ENCODE assay signal across 2 cellular contexts in the genomic region with DNA sequence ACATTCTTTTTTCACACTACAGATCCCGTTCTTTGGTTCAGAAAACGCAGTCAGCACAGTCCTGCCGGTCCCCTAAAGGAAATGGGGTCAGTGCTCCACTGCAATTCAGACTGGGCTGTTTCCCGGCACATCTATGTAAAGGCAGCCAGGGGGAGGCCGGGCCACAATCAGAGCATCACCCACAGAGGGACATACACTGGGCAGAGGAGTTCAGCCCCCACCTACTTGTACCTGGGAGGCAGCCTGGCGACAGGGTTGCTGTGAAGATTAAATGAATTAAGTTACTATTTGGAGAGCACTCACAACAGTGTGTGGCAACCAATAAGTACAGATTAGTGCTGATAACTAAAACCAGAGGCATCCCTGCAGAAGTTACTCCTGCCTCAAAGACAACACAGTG.
TF ChIP-seq lines count a peak whose summit lies in the region.

No MANE protein-coding gene starts in this region.

TF ChIP-seq in SK-N-SH, 30 proteins besides CTCF, POLR2A, EP300 and RAD21 (continued from another document):
- TF ChIP-seq, protein P1, sequence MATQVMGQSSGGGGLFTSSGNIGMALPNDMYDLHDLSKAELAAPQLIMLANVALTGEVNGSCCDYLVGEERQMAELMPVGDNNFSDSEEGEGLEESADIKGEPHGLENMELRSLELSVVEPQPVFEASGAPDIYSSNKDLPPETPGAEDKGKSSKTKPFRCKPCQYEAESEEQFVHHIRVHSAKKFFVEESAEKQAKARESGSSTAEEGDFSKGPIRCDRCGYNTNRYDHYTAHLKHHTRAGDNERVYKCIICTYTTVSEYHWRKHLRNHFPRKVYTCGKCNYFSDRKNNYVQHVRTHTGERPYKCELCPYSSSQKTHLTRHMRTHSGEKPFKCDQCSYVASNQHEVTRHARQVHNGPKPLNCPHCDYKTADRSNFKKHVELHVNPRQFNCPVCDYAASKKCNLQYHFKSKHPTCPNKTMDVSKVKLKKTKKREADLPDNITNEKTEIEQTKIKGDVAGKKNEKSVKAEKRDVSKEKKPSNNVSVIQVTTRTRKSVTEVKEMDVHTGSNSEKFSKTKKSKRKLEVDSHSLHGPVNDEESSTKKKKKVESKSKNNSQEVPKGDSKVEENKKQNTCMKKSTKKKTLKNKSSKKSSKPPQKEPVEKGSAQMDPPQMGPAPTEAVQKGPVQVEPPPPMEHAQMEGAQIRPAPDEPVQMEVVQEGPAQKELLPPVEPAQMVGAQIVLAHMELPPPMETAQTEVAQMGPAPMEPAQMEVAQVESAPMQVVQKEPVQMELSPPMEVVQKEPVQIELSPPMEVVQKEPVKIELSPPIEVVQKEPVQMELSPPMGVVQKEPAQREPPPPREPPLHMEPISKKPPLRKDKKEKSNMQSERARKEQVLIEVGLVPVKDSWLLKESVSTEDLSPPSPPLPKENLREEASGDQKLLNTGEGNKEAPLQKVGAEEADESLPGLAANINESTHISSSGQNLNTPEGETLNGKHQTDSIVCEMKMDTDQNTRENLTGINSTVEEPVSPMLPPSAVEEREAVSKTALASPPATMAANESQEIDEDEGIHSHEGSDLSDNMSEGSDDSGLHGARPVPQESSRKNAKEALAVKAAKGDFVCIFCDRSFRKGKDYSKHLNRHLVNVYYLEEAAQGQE (IDR thresholded peaks at IDR 0.05; ENCODE audit: low read depth, low read length), result no peak
- TF ChIP-seq GATA2 (CRISPR knock-in tag; IDR thresholded peaks at IDR 0.05) (peak; percentile 78), MXI1 (IDR thresholded peaks at IDR 0.05; ENCODE audit: low read depth, low read length) (no peak), RCOR1 (IDR thresholded peaks at IDR 0.05; ENCODE audit: low read length) (0 out of 2 replicates have a peak, but pooled peaks have one; percentile 11)
- TF ChIP-seq, protein P2, sequence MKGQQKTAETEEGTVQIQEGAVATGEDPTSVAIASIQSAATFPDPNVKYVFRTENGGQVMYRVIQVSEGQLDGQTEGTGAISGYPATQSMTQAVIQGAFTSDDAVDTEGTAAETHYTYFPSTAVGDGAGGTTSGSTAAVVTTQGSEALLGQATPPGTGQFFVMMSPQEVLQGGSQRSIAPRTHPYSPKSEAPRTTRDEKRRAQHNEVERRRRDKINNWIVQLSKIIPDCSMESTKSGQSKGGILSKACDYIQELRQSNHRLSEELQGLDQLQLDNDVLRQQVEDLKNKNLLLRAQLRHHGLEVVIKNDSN (IDR thresholded peaks at IDR 0.05; ENCODE audit: borderline replicate concordance, low read depth), result no peak

TF ChIP-seq in SK-N-SH treated with all-trans-retinoic acid at 6 μM for 48 hours, 23 proteins besides CTCF, POLR2A, EP300 and RAD21 (continued from another document):
- TF ChIP-seq, protein P3, sequence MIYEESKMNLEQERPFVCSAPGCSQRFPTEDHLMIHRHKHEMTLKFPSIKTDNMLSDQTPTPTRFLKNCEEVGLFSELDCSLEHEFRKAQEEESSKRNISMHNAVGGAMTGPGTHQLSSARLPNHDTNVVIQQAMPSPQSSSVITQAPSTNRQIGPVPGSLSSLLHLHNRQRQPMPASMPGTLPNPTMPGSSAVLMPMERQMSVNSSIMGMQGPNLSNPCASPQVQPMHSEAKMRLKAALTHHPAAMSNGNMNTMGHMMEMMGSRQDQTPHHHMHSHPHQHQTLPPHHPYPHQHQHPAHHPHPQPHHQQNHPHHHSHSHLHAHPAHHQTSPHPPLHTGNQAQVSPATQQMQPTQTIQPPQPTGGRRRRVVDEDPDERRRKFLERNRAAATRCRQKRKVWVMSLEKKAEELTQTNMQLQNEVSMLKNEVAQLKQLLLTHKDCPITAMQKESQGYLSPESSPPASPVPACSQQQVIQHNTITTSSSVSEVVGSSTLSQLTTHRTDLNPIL (CRISPR knock-in tag; IDR thresholded peaks at IDR 0.05; ENCODE audit: low read depth), result no peak
- TF ChIP-seq ZNF70 (CRISPR knock-in tag; IDR thresholded peaks at IDR 0.05), result no peak
TF ChIP-seq in SK-N-SH treated with all-trans-retinoic acid at 6 μM for 48 hours: peak in this region for 0.
